In the genomic region with DNA sequence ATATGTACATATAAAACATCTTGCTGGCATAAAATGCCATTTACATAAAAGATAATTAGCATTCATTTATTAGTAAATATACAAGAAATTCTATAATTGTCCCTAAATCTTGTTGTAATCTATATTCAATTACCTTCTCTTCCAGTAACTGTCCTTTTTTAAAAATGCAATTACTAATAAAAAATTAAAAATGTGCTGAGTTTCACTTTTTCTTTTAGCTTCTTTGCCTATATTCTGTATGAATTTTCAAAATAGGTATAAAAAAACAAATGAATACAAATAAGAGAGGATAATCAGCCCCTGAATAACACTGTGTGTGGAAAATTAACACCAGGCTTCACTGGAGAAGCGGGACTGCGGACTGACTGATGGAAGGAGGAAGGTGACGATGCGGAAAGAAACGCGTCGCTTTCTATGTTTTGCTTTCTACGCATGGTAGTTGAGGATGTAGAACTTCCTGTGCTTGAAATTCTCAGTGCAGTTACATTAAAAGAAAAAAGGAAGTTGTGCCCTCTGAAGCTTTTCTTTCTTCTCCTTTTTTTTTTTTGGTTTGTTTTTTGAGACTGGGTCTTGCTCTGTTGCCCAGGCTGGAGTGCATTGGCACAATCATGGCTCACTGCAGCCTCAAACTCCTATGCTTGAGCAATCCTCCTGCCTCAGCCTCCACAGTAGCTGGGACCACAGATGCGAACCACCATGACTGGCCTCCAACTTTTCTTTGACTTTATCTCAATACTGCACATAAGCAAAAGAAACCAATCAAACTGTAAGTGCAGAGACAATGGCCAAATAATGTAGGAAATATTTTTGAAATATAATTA, we compare ENCODE assay signal across 8 cellular contexts.
A peak's percentile ranks its signal among the peaks of the same experiment; 100 is the strongest.
DNase-seq lines count a peak whose midpoint lies in the region; ATAC-seq and TF ChIP-seq lines count a peak whose summit lies in the region.

No MANE protein-coding gene starts in this region.

- H3K4me3 Mint-ChIP-seq in effector memory CD8-positive, alpha-beta T cell: peak overlapping the region; percentile 81 to 92

- ATAC-seq in GM21528 (IDR thresholded peaks at IDR 0.05; ENCODE audit: low FRiP score, unreplicated experiment) (peak; percentile 85), HG02870 (IDR thresholded peaks at IDR 0.05; ENCODE audit: unreplicated experiment) (no peak)
- peak; percentile 74 for ATAC-seq in effector memory CD8-positive, alpha-beta T cell (replicated peaks)

- peak overlapping the region; percentile 45 for H3K4me3 ChIP-seq in GM06990 (replicated peaks; ENCODE audit: low read depth, low read length)

- H3K36me3 ChIP-seq in GM06990 (ENCODE audit: control insufficient read depth, insufficient read depth, low read length): no peaks in the 10 kb centered on the region

- H3K27me3 Mint-ChIP-seq in effector memory CD8-positive, alpha-beta T cell: peaks cover 8 to 16% of the 10 kb centered on the region in 2 donors

- H3K36me3 Mint-ChIP-seq in effector memory CD8-positive, alpha-beta T cell (ENCODE audit: insufficient read depth): no peaks in the 10 kb centered on the region

- peak overlapping the region; percentile 61 to 89 for H3K27ac Mint-ChIP-seq in effector memory CD8-positive, alpha-beta T cell

- DNase-seq in GM06990 (ENCODE audit: extremely low read depth, insufficient read length) (peak; percentile 51), NOMO-1 (lab: John Stamatoyannopoulos, UW; ENCODE audit: unreplicated experiment in 2 of 2) (peak; percentile 73 to 95), NCI-H1105 treated with DMSO at 0.1 percent for 48 hours (lab: John Stamatoyannopoulos, UW) (no peak), hepatic stellate cell (ENCODE audit: low spot score) (no peak), NCI-H2029 treated with DMSO at 0.1 percent for 48 hours (lab: John Stamatoyannopoulos, UW) (no peak)
- peak in 2 of 3 experiments; percentile 9 to 17 for DNase-seq in effector memory CD8-positive, alpha-beta T cell

- no peak for TF ChIP-seq CTCF in GM06990 (IDR thresholded peaks at IDR 0.05; ENCODE audit: insufficient read depth, low read length, poor library complexity, severe bottlenecking)

- H3K9me3 Mint-ChIP-seq in effector memory CD8-positive, alpha-beta T cell: no peaks in the 10 kb centered on the region

- peaks cover 4 to 8% of the 10 kb centered on the region in 2 donors for H3K4me1 Mint-ChIP-seq in effector memory CD8-positive, alpha-beta T cell (ENCODE audit: low read depth in 2 of 2)

- no peaks in the 10 kb centered on the region for H3K27me3 ChIP-seq in GM06990 (replicated peaks; ENCODE audit: control insufficient read depth, insufficient read depth, low read length)

Comparison
In these comparisons a context has a peak if more than half of its experiments do, and no peak if none do; other contexts are left out.
1. DNase-seq: peak in GM06990 (single experiment), NOMO-1 (2 of 2) and effector memory CD8-positive, alpha-beta T cell (2 of 3); none in NCI-H1105 treated with DMSO at 0.1 percent for 48 hours (single experiment), hepatic stellate cell (single experiment) and NCI-H2029 treated with DMSO at 0.1 percent for 48 hours (single experiment).